In genomic region chr6:33869826-33870423, GRCh38 we compare ENCODE assay signal across 16 cellular contexts.
DNase-seq lines count a peak whose midpoint lies in the region; ATAC-seq and TF ChIP-seq lines count a peak whose summit lies in the region.
"Had no signal": no experiment of that assay in that cellular context is flagged by ENCODE, and none has a peak within 500 bp of the region (broad histone marks: within the 10 kb centered on the region; RNA-seq: fewer than 3 reads in every experiment).

No MANE protein-coding gene starts in this region.

- H3K4me3 ChIP-seq in HEK293 (ENCODE audit: low read depth, low read length) (no peak overlapping the region), neuronal stem cell (ENCODE audit: low read length in 2 of 2) (no peak overlapping the region)

- H2AFZ ChIP-seq in neuronal stem cell (ENCODE audit: low read length) = peak overlapping the region; percentile 45

- H3K23ac ChIP-seq in neuronal stem cell (ENCODE audit: low read depth, low read length, poor library complexity) = peak overlapping the region; percentile 46

- H3K9me3 ChIP-seq in HEK293 (ENCODE audit: control insufficient read depth, insufficient read depth, low read depth, low read length) (no peaks in the 10 kb centered on the region), neuronal stem cell (replicated peaks in 1 of 2; ENCODE audit: control insufficient read depth in 2 of 2, insufficient read depth in 1 of 2, low read depth in 1 of 2, low read length in 2 of 2) (no peaks in the 10 kb centered on the region)

- H3K27me3 ChIP-seq in neuronal stem cell (ENCODE audit: control insufficient read depth in 3 of 3, insufficient read depth in 3 of 3, low read depth in 1 of 3, low read length in 3 of 3) = peaks cover 0 to 21% (median 0%) of the 10 kb centered on the region in 3 experiments

- no peak overlapping the region for H3K14ac ChIP-seq in neuronal stem cell (ENCODE audit: low read length)

- POLR2A ChIA-PET in HEK293 (lab: Yijun Ruan, JAX) = no interaction called here

- H2BK120ac ChIP-seq in neuronal stem cell (ENCODE audit: low read depth, low read length) = peak overlapping the region; percentile 63

- H3K79me1 ChIP-seq in neuronal stem cell (ENCODE audit: low read depth, low read length) = no peaks in the 10 kb centered on the region

- no peak for ATAC-seq in HG03378 (IDR thresholded peaks at IDR 0.05; ENCODE audit: unreplicated experiment)
- no peak for ATAC-seq in HG03135 (IDR thresholded peaks at IDR 0.05; ENCODE audit: unreplicated experiment)

- H3K9ac ChIP-seq in neuronal stem cell (ENCODE audit: low read depth, low read length, poor library complexity) = peak overlapping the region; percentile 27

- H2BK15ac ChIP-seq in neuronal stem cell (ENCODE audit: low read length) = peak overlapping the region; percentile 69

- H2AK5ac ChIP-seq in neuronal stem cell (ENCODE audit: low read depth, low read length) = peak overlapping the region; percentile 96

- no peak for TF ChIP-seq CTCF in HEK293 (tag by site-specific recombination; IDR thresholded peaks at IDR 0.05)

- in situ Hi-C loops in ACHN (cut with HindIII; ENCODE audit: low pct_ligation_motif_present, low pct_unique_long_range_greater_than_20kb, low sequenced_read_pairs) = no loop called here

- no CpG with 5 or more reads among the region's 11 CpGs for WGBS in neuronal stem cell (ENCODE audit: extremely low coverage in 2 of 2, insufficient read length in 2 of 2, insufficient replicate concordance in 1 of 2), 2 donors

- H4K91ac ChIP-seq in neuronal stem cell (ENCODE audit: low read depth, low read length, poor library complexity) = peak overlapping the region; percentile 68

- peak; percentile 31 for DNase-seq in DMS53 (lab: John Stamatoyannopoulos, UW)
- DNase-seq in DMS53 treated with DMSO at 0.1 percent for 48 hours (lab: John Stamatoyannopoulos, UW; ENCODE audit: unreplicated experiment) = no peak
- peak; percentile 52 for DNase-seq in iPS-NIHi7 (ENCODE audit: extremely low spot score)
- peak; percentile 12 for DNase-seq in neuronal stem cell (ENCODE audit: low spot score)
- no peak for DNase-seq in ACHN
- DNase-seq: DMS 273 treated with DMSO at 0.1 percent for 48 hours, EL, MM.1S, NCI-H1105, NCI-H2081, OCI-M1, Right ventricle myocardium superior had no signal

- H3K4ac ChIP-seq in neuronal stem cell (ENCODE audit: low read length) = no peak overlapping the region

- peak overlapping the region; percentile 50 for H3K18ac ChIP-seq in neuronal stem cell (ENCODE audit: low read length)

- H3K27ac ChIP-seq in HEK293 (ENCODE audit: extremely low read depth, low read depth, low read length) = no peak overlapping the region
- peak overlapping the region; percentile 11 for H3K27ac ChIP-seq in neuronal stem cell (replicated peaks; ENCODE audit: low read length)
- H3K27ac ChIP-seq: 22Rv1 had no signal

- H2BK5ac ChIP-seq in neuronal stem cell (ENCODE audit: low read length) = peak overlapping the region; percentile 33

- peak overlapping the region; percentile 47 for H2BK12ac ChIP-seq in neuronal stem cell (ENCODE audit: low read length)

- H3K4me2 ChIP-seq in neuronal stem cell (ENCODE audit: insufficient read depth, low read length, poor library complexity, severe bottlenecking) = no peak overlapping the region

- CTCF ChIA-PET in HEK293 (lab: Yijun Ruan, JAX) = interaction anchor here (0.5 kb wide), 1 partner anchor 750 kb away, joined by 3 read pairs; no protein-coding TSS in a partner anchor

- H3K36me3 ChIP-seq in HEK293 (ENCODE audit: control insufficient read depth in 2 of 2, insufficient read depth in 1 of 2, low read length in 2 of 2) (no peaks in the 10 kb centered on the region), neuronal stem cell (replicated peaks in 1 of 2; ENCODE audit: control insufficient read depth in 2 of 2, insufficient read depth in 2 of 2, low read length in 2 of 2) (no peaks in the 10 kb centered on the region)

- H3K4me1 ChIP-seq in HEK293 (ENCODE audit: control insufficient read depth, insufficient read depth, low read length) = no peaks in the 10 kb centered on the region
- peaks cover 4 to 18% of the 10 kb centered on the region in 2 donors for H3K4me1 ChIP-seq in neuronal stem cell (ENCODE audit: control insufficient read depth in 2 of 2, insufficient read depth in 1 of 2, low read depth in 1 of 2, low read length in 2 of 2)

- no peak overlapping the region for H4K8ac ChIP-seq in neuronal stem cell (ENCODE audit: low read depth, low read length)

TF ChIP-seq in HEK293, 187 proteins besides CTCF, POLR2A, EP300 and RAD21:
- TF ChIP-seq ZNF221 (tag by site-specific recombination; IDR thresholded peaks at IDR 0.05; ENCODE audit: borderline replicate concordance) = no peak
- TF ChIP-seq ZNF280D (tag by site-specific recombination; IDR thresholded peaks at IDR 0.05) = no peak
- TF ChIP-seq ZBTB49 (tag by site-specific recombination; IDR thresholded peaks at IDR 0.05; ENCODE audit: low read depth) = no peak
- TF ChIP-seq EGR2 (tag by site-specific recombination; IDR thresholded peaks at IDR 0.05; ENCODE audit: low read depth) = 0 out of 2 replicates have a peak, but pooled peaks have one; percentile 12

Comparison
In these comparisons a context has a peak if more than half of its experiments do, and no peak if none do; other contexts are left out.
1. DNase-seq: peak in DMS53 (single experiment), iPS-NIHi7 (single experiment) and neuronal stem cell (single experiment); none in DMS53 treated with DMSO at 0.1 percent for 48 hours (single experiment) and ACHN (single experiment).